In genomic region chr4:17324431-17324830, GRCh38 we compare ENCODE assay signal across 7 cellular contexts.
DNase-seq lines count a peak whose midpoint lies in the region; ATAC-seq and TF ChIP-seq lines count a peak whose summit lies in the region.

No MANE protein-coding gene starts in this region.

- ATAC-seq in HG03196 (IDR thresholded peaks at IDR 0.05; ENCODE audit: unreplicated experiment), result no peak

- H3K4me1 ChIP-seq in suprapubic skin, result peaks cover 3% of the 10 kb centered on the region

- H3K27ac ChIP-seq in suprapubic skin, result no peak overlapping the region

- TF ChIP-seq POLR2A in suprapubic skin (IDR thresholded peaks at IDR 0.05), result no peak

- no peaks in the 10 kb centered on the region for H3K36me3 ChIP-seq in suprapubic skin

- H3K27me3 ChIP-seq in suprapubic skin, result no peaks in the 10 kb centered on the region

- no peaks in the 10 kb centered on the region for H3K9me3 ChIP-seq in suprapubic skin

- DNase-seq in GM12864 (ENCODE audit: low read depth) (no peak), LNCaP clone FGC (ENCODE audit: low read depth) (no peak), middle frontal gyrus (ENCODE audit: extremely low spot score, low spot score) (peak; percentile 36), suprapubic skin (ENCODE audit: low spot score in 2 of 2) (no peak)
- DNase-seq in activated CD4-positive, alpha-beta T cell treated with anti-CD3 and anti-CD28 coated beads for 48 hours, result peak; percentile 67
- DNase-seq in effector CD4-positive, alpha-beta T cell, result peak; percentile 26

- peak; percentile 52 for TF ChIP-seq CTCF in GM12864 (IDR thresholded peaks at IDR 0.05; ENCODE audit: low read depth, low read length, missing control alignments)
- TF ChIP-seq CTCF in LNCaP clone FGC (IDR thresholded peaks at IDR 0.05; ENCODE audit: control insufficient read depth, extremely low read depth, insufficient read depth), result peak; percentile 46
- TF ChIP-seq CTCF in suprapubic skin (IDR thresholded peaks at IDR 0.05), result peak; percentile 38 to 68

- 13% methylated on average over 11 of the region's 11 CpGs for WGBS in suprapubic skin

- no peak for TF ChIP-seq EP300 in suprapubic skin (IDR thresholded peaks at IDR 0.05)

- H3K4me3 ChIP-seq in GM12864 (ENCODE audit: low read depth, low read length) (no peak overlapping the region), LNCaP clone FGC (ENCODE audit: low read depth, low read length) (no peak overlapping the region), suprapubic skin (no peak overlapping the region)

Comparison
In these comparisons a context has a peak if more than half of its experiments do, and no peak if none do; other contexts are left out.
1. DNase-seq: peak in activated CD4-positive, alpha-beta T cell treated with anti-CD3 and anti-CD28 coated beads for 48 hours (single experiment), effector CD4-positive, alpha-beta T cell (single experiment) and middle frontal gyrus (single experiment); none in GM12864 (single experiment), LNCaP clone FGC (single experiment) and suprapubic skin (0 of 2).
2. Peak in every context shown above with its lines, with median percentiles within 50 percentile points of each other: CTCF ChIP-seq.